24 cellular contexts compared by ENCODE assay signal in genomic region chr5:33807771-33808170, GRCh38.
A peak's percentile ranks its signal among the peaks of the same experiment; 100 is the strongest.
DNase-seq lines count a peak whose midpoint lies in the region; ATAC-seq and TF ChIP-seq lines count a peak whose summit lies in the region.
"Had no signal": no experiment of that assay in that cellular context is flagged by ENCODE, and none has a peak within 500 bp of the region (broad histone marks: within the 10 kb centered on the region; RNA-seq: fewer than 3 reads in every experiment).

No MANE protein-coding gene starts in this region.

- no peaks in the 10 kb centered on the region for H3K36me3 ChIP-seq in neural progenitor cell
- H3K36me3 ChIP-seq: BLaER1, esophagus squamous epithelium, pancreas, spleen had no signal

- H3K9ac ChIP-seq in neural progenitor cell: no peak overlapping the region
- H3K9ac ChIP-seq: BLaER1 had no signal

- peak overlapping the region; percentile 62 for H3K27ac Mint-ChIP-seq in endothelial cell (ENCODE audit: unreplicated experiment)
- peak overlapping the region; percentile 1 for H3K27ac Mint-ChIP-seq in neural progenitor cell
- H3K27ac Mint-ChIP-seq: endodermal cell; natural killer cell treated with Interleukin-12 subunit alpha and Interleukin-12 subunit beta and Interleukin-15 and Interleukin-18, amount 100 ng/mL, for 72 hours; type B pancreatic cell had no signal

- H3K27me3 ChIP-seq in neural progenitor cell: no peaks in the 10 kb centered on the region
- H3K27me3 ChIP-seq: BLaER1, esophagus squamous epithelium, pancreas, spleen had no signal

- H3K9me3 Mint-ChIP-seq in endothelial cell (ENCODE audit: unreplicated experiment) (no peaks in the 10 kb centered on the region), neural progenitor cell (no peaks in the 10 kb centered on the region)
- H3K9me3 Mint-ChIP-seq: endodermal cell, type B pancreatic cell had no signal

- no peaks in the 10 kb centered on the region for H3F3A ChIP-seq in neural progenitor cell (ENCODE audit: low read depth)

- no peak overlapping the region for H2AFZ ChIP-seq in neural progenitor cell (replicated peaks)

- H3K4me2 ChIP-seq in neural progenitor cell: no peak overlapping the region

- H3K4me3 Mint-ChIP-seq in endothelial cell (ENCODE audit: unreplicated experiment) (no peak overlapping the region), neural progenitor cell (no peak overlapping the region)
- H3K4me3 Mint-ChIP-seq: endodermal cell; natural killer cell treated with Interleukin-12 subunit alpha and Interleukin-12 subunit beta and Interleukin-15 and Interleukin-18, amount 100 ng/mL, for 72 hours; type B pancreatic cell had no signal

- H3K4me1 Mint-ChIP-seq in endothelial cell (ENCODE audit: unreplicated experiment): peaks cover 24% of the 10 kb centered on the region
- peaks cover 9% of the 10 kb centered on the region for H3K4me1 Mint-ChIP-seq in neural progenitor cell

- intact Hi-C loops in left colon (cut with DNase I, micrococcal nuclease): no loop called here

- peak; percentile 39 for DNase-seq in EH (ENCODE audit: low read depth)
- DNase-seq in M059J (ENCODE audit: low read depth): peak; percentile 56
- no peak for DNase-seq in endothelial cell (ENCODE audit: low spot score)
- no peak for DNase-seq in neural progenitor cell (ENCODE audit: low spot score)
- DNase-seq in hippocampal formation (lab: John Stamatoyannopoulos, UW): no peak
- no peak for DNase-seq in NCI-H748 treated with DMSO at 0.1 percent for 48 hours (lab: John Stamatoyannopoulos, UW)
- DNase-seq in left colon: no peak
- DNase-seq in activated CD8-positive, alpha-beta memory T cell treated with anti-CD3 and anti-CD28 coated beads, Interleukin-2, amount 50 U/mL, for 4 hours: no peak
- DNase-seq: activated CD4-positive, alpha-beta T cell treated with anti-CD3 and anti-CD28 coated beads, Interleukin-2, amount 50 U/mL, for 4 hours; activated naive CD4-positive, alpha-beta T cell treated with anti-CD3 and anti-CD28 coated beads, Interleukin-2, amount 50 U/mL, for 16 hours; DMS53; endodermal cell; esophagus squamous epithelium; GF-D8; NCI-H146; pancreas; retina; spleen; stimulated activated CD4-positive, alpha-beta T cell treated with anti-CD3 and anti-CD28 coated beads, Interleukin-2, amount 100 ng/mL, for 48 hours; T-helper 1 cell had no signal

- H3K27me3 Mint-ChIP-seq in endothelial cell (ENCODE audit: unreplicated experiment) (no peaks in the 10 kb centered on the region), neural progenitor cell (ENCODE audit: insufficient read depth, low read depth) (peaks cover 2% of the 10 kb centered on the region)
- H3K27me3 Mint-ChIP-seq: type B pancreatic cell had no signal

- no peak overlapping the region for H3K27ac ChIP-seq in neural progenitor cell
- H3K27ac ChIP-seq: BLaER1, esophagus squamous epithelium, pancreas, spleen had no signal

- no peak for ATAC-seq in left colon
- ATAC-seq: K562; natural killer cell treated with Interleukin-12 subunit alpha and Interleukin-12 subunit beta and Interleukin-15 and Interleukin-18, amount 100 ng/mL, for 72 hours had no signal

- peaks cover 17% of the 10 kb centered on the region for H3K4me1 ChIP-seq in neural progenitor cell
- H3K4me1 ChIP-seq: esophagus squamous epithelium, pancreas had no signal

- H3K4me3 ChIP-seq in neural progenitor cell: no peak overlapping the region
- H3K4me3 ChIP-seq: BLaER1, esophagus squamous epithelium, K562, pancreas, spleen had no signal

- no peaks in the 10 kb centered on the region for H4K20me1 ChIP-seq in neural progenitor cell (ENCODE audit: low read depth)
- H4K20me1 ChIP-seq: BLaER1 had no signal

- H3K79me2 ChIP-seq in neural progenitor cell (ENCODE audit: low read depth): peaks cover 3% of the 10 kb centered on the region

- H3K9me3 ChIP-seq in neural progenitor cell (ENCODE audit: low read depth): no peaks in the 10 kb centered on the region
- H3K9me3 ChIP-seq: BLaER1, esophagus squamous epithelium, pancreas, spleen had no signal

- H3K36me3 Mint-ChIP-seq in endothelial cell (ENCODE audit: low read depth, unreplicated experiment) (no peaks in the 10 kb centered on the region), neural progenitor cell (peaks cover 5% of the 10 kb centered on the region)
- H3K36me3 Mint-ChIP-seq: natural killer cell treated with Interleukin-12 subunit alpha and Interleukin-12 subunit beta and Interleukin-15 and Interleukin-18, amount 100 ng/mL, for 72 hours; type B pancreatic cell had no signal

- TF ChIP-seq CTCF in endothelial cell (IDR thresholded peaks at IDR 0.05; ENCODE audit: unreplicated experiment) (no peak), neural progenitor cell (IDR thresholded peaks at IDR 0.05) (no peak)

Comparison
In these comparisons a context has a peak if more than half of its experiments do, and no peak if none do; other contexts are left out.
1. DNase-seq: peak in EH (single experiment) and M059J (single experiment); none in endothelial cell (single experiment), neural progenitor cell (single experiment), hippocampal formation (0 of 2), NCI-H748 treated with DMSO at 0.1 percent for 48 hours (single experiment), left colon (0 of 2) and activated CD8-positive, alpha-beta memory T cell treated with anti-CD3 and anti-CD28 coated beads, Interleukin-2, amount 50 U/mL, for 4 hours (single experiment).